In the genomic region with DNA sequence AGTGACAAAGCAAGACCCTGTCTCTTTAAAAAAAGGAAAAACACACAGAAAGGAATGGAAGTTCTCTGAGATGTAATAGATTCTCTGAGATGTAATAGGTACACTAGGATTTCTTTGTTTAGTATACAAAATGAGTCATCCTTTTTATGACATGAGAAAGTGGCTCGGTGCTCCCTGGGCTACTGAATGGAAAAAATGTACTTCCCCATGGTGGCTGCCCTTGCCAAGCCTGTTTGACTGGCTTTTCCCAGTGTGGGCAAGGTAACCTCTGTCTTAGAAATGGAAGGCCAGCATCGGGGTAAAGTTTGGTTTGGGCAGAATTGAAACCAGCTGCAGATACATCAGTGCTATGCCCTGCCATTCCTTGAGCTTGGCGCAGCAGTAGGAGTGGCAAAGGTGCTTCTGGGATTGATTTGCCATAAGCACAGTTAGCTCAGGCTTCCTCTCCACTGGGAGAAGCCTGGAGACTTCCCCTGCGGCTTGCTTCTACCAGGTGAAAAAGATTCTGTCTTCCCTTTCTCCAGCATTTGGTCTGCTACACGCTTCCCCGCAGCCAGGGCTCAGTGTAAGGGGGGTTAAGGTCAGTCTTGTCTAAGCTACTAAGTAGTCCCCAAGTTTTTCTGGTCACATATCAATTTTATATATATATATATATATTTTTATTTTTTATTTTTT, we compare ENCODE assay signal across 10 cellular contexts. TPM values are rescaled to one million over a fixed set of nuclear protein-coding genes. Genes with fewer than 3 reads are reported as not detected.
DNase-seq lines count a peak whose midpoint lies in the region; ATAC-seq and TF ChIP-seq lines count a peak whose summit lies in the region.
"Had no signal": no experiment of that assay in that cellular context is flagged by ENCODE, and none has a peak within 500 bp of the region (broad histone marks: within the 10 kb centered on the region; RNA-seq: fewer than 3 reads in every experiment).

No MANE protein-coding gene starts in this region.

- no peak for TF ChIP-seq EP300 in suprapubic skin (IDR thresholded peaks at IDR 0.05)

- 68% methylated on average over 6 of the region's 6 CpGs for WGBS in suprapubic skin
- 59 to 68% methylated on average over 6 of the region's 6 CpGs for WGBS in lower leg skin, 2 donors

- H3K36me3 ChIP-seq in suprapubic skin, result peaks cover 74% of the 10 kb centered on the region

- H3K9me3 ChIP-seq in suprapubic skin, result no peaks in the 10 kb centered on the region
- H3K9me3 ChIP-seq: heart left ventricle had no signal

- TF ChIP-seq CTCF in fibroblast of mammary gland (conservative IDR thresholded peaks at IDR 0.05; ENCODE audit: control insufficient read depth, insufficient read depth, low read depth, low read length) (no peak), suprapubic skin (IDR thresholded peaks at IDR 0.05) (no peak), lower leg skin (IDR thresholded peaks at IDR 0.05) (no peak)

- intact Hi-C loops in lower leg skin (cut with DNase I; ENCODE audit: low total_unique reads), result no loop called here

- H3K27ac ChIP-seq in suprapubic skin, result peak overlapping the region; percentile 67
- H3K27ac ChIP-seq: brain microvascular endothelial cell, heart left ventricle had no signal

- DNase-seq in HCEC 1CT (peak; percentile 42), RPMI7951 (ENCODE audit: low read depth) (peak; percentile 38), fibroblast of mammary gland (ENCODE audit: low read depth) (peak; percentile 25), suprapubic skin (ENCODE audit: low spot score in 2 of 2) (no peak), lower leg skin (ENCODE audit: low spot score in 2 of 2) (no peak)
- DNase-seq: brain microvascular endothelial cell, heart left ventricle, NCI-H446 had no signal

- ATAC-seq in GM18868 (IDR thresholded peaks at IDR 0.05; ENCODE audit: unreplicated experiment) (no peak), GM21723 (IDR thresholded peaks at IDR 0.05; ENCODE audit: unreplicated experiment) (no peak)

- H3K27me3 ChIP-seq in suprapubic skin, result no peaks in the 10 kb centered on the region
- H3K27me3 ChIP-seq: brain microvascular endothelial cell, heart left ventricle had no signal

- H3K4me1 ChIP-seq in suprapubic skin, result peaks cover 5% of the 10 kb centered on the region

- no peak overlapping the region for H3K4me3 ChIP-seq in fibroblast of mammary gland (ENCODE audit: control insufficient read depth, low read depth, low read length)
- no peak overlapping the region for H3K4me3 ChIP-seq in suprapubic skin
- no peak overlapping the region for H3K4me3 ChIP-seq in lower leg skin (ENCODE audit: low read depth, poor library complexity, severe bottlenecking)
- H3K4me3 ChIP-seq: heart left ventricle had no signal

- TF ChIP-seq POLR2A in suprapubic skin (IDR thresholded peaks at IDR 0.05), result no peak
- no peak for TF ChIP-seq POLR2A in lower leg skin (IDR thresholded peaks at IDR 0.05)

RNA-seq across cellular contexts. Expression of a gene that starts 24.5 kb away (rescaled TPM):
- 28.2 and 30.3 TPM in 2 replicates for total RNA-seq in RPMI7951 (2014; rRNA removed; shearing (Covaris generic))
- total RNA-seq in suprapubic skin, result 10 to 100 TPM; 29.9 to 84.7 (median 39.1) TPM
- 10 to 100 TPM; 27.2 to 45.1 (median 35.3) TPM for total RNA-seq in lower leg skin

Comparison
In these comparisons a context has a peak if more than half of its experiments do, and no peak if none do; other contexts are left out.
1. DNase-seq: peak in HCEC 1CT (single experiment), RPMI7951 (single experiment) and fibroblast of mammary gland (single experiment); none in suprapubic skin (0 of 2) and lower leg skin (0 of 2).